In the genomic region with DNA sequence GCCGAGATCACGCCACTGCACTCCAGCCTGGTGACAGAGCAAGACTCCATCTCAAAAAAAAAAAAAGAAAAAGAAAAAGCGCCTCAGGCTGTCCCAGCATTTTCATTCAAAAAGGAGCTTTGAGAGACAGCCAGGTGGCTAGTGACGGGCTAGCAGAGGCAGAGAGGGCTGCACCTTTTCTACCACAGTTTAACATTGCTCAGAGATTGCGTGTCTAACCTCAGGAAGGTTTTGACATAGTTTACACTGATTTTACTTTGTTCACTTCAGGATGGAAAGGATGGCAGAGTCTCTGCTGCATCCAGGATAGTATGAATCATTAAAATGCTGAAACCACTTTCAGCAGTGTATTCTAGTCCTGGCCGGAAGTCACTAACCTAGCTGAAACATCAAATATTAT, we compare ENCODE assay signal across 34 cellular contexts. TPM values are rescaled to one million over a fixed set of nuclear protein-coding genes. Genes with fewer than 3 reads are reported as not detected.
DNase-seq lines count a peak whose midpoint lies in the region; FAIRE-seq and TF ChIP-seq lines count a peak whose summit lies in the region.
"Had no signal": no experiment of that assay in that cellular context is flagged by ENCODE, and none has a peak within 500 bp of the region (broad histone marks: within the 10 kb centered on the region; RNA-seq: fewer than 3 reads in every experiment).

No MANE protein-coding gene starts in this region.

- no peak for FAIRE-seq in astrocyte (lab: Jason Lieb, UNC)
- FAIRE-seq: GM18507, islet of Langerhans had no signal

- H3K9ac ChIP-seq in astrocyte (ENCODE audit: low read length) (no peak overlapping the region), neural progenitor cell (no peak overlapping the region)

- H3K27ac Mint-ChIP-seq in astrocyte (ENCODE audit: unreplicated experiment) (no peak overlapping the region), neural progenitor cell (no peak overlapping the region), mesothelial cell of epicardium (no peak overlapping the region)
- H3K27ac Mint-ChIP-seq: activated CD8-positive, alpha-beta T cell treated with anti-CD3 and anti-CD28 coated beads, Interleukin-2, amount 10 ng/mL, durations not matched to agents 7 days and 5 days; activated naive CD8-positive, alpha-beta T cell treated with anti-CD3 and anti-CD28 coated beads for 36 hours; dendritic cell treated with granulocyte-macrophage colony-stimulating factor and Interleukin-4, amounts not matched to agents 40 ng/mL and 50 ng/mL, for 4 days; IgD-negative memory B cell; nephron had no signal

- H3K27ac ChIP-seq in astrocyte (ENCODE audit: low read depth, low read length): no peak overlapping the region
- H3K27ac ChIP-seq in neural progenitor cell: no peak overlapping the region
- no peak overlapping the region for H3K27ac ChIP-seq in right atrium auricular region
- H3K27ac ChIP-seq: ascending aorta, skin epidermis, stomach, thyroid gland had no signal

- no peak overlapping the region for H3K4me2 ChIP-seq in astrocyte (ENCODE audit: low read length)
- no peak overlapping the region for H3K4me2 ChIP-seq in neural progenitor cell

- no peaks in the 10 kb centered on the region for H3F3A ChIP-seq in neural progenitor cell (ENCODE audit: low read depth)

- TF ChIP-seq CTCF in astrocyte (IDR thresholded peaks at IDR 0.05; ENCODE audit: insufficient read depth, low read depth, low read length) (no peak), neural progenitor cell (IDR thresholded peaks at IDR 0.05) (no peak), right atrium auricular region (IDR thresholded peaks at IDR 0.05) (no peak), mesothelial cell of epicardium (IDR thresholded peaks at IDR 0.05; ENCODE audit: unreplicated experiment) (no peak)

- H3K4me1 ChIP-seq in astrocyte (ENCODE audit: insufficient read depth, low read length): no peaks in the 10 kb centered on the region
- H3K4me1 ChIP-seq in neural progenitor cell: peaks cover 21% of the 10 kb centered on the region
- H3K4me1 ChIP-seq in right atrium auricular region: no peaks in the 10 kb centered on the region
- H3K4me1 ChIP-seq: ascending aorta, BE2C, stomach, thyroid gland had no signal

- H3K4me3 Mint-ChIP-seq in astrocyte (ENCODE audit: unreplicated experiment): no peak overlapping the region
- H3K4me3 Mint-ChIP-seq in neural progenitor cell: no peak overlapping the region
- H3K4me3 Mint-ChIP-seq in mesothelial cell of epicardium: no peak overlapping the region
- H3K4me3 Mint-ChIP-seq: activated CD8-positive, alpha-beta T cell treated with anti-CD3 and anti-CD28 coated beads, Interleukin-2, amount 10 ng/mL, durations not matched to agents 7 days and 5 days; activated naive CD8-positive, alpha-beta T cell treated with anti-CD3 and anti-CD28 coated beads for 36 hours; CD8-positive, alpha-beta memory T cell; dendritic cell treated with granulocyte-macrophage colony-stimulating factor and Interleukin-4, amounts not matched to agents 40 ng/mL and 50 ng/mL, for 4 days; IgD-negative memory B cell; nephron had no signal

- H3K27me3 Mint-ChIP-seq in astrocyte (ENCODE audit: low read depth, unreplicated experiment) (no peaks in the 10 kb centered on the region), neural progenitor cell (ENCODE audit: insufficient read depth, low read depth) (peaks cover 2% of the 10 kb centered on the region), mesothelial cell of epicardium (ENCODE audit: low read depth) (no peaks in the 10 kb centered on the region)
- H3K27me3 Mint-ChIP-seq: activated naive CD8-positive, alpha-beta T cell treated with anti-CD3 and anti-CD28 coated beads for 36 hours; CD8-positive, alpha-beta memory T cell; dendritic cell treated with granulocyte-macrophage colony-stimulating factor and Interleukin-4, amounts not matched to agents 40 ng/mL and 50 ng/mL, for 4 days; IgD-negative memory B cell had no signal

- no peaks in the 10 kb centered on the region for H3K9me3 ChIP-seq in astrocyte (ENCODE audit: insufficient read depth, low read depth, low read length)
- no peaks in the 10 kb centered on the region for H3K9me3 ChIP-seq in neural progenitor cell (ENCODE audit: low read depth)
- no peaks in the 10 kb centered on the region for H3K9me3 ChIP-seq in right atrium auricular region
- H3K9me3 ChIP-seq: ascending aorta, BE2C, stomach, thyroid gland had no signal

- H3K36me3 Mint-ChIP-seq in astrocyte (ENCODE audit: low read depth, unreplicated experiment) (no peaks in the 10 kb centered on the region), neural progenitor cell (no peaks in the 10 kb centered on the region), mesothelial cell of epicardium (peaks cover 3% of the 10 kb centered on the region)
- H3K36me3 Mint-ChIP-seq: activated naive CD8-positive, alpha-beta T cell treated with anti-CD3 and anti-CD28 coated beads for 36 hours; IgD-negative memory B cell had no signal

- H3K36me3 ChIP-seq in astrocyte (ENCODE audit: insufficient read depth, low read length) (no peaks in the 10 kb centered on the region), neural progenitor cell (no peaks in the 10 kb centered on the region), H7 (replicated peaks; ENCODE audit: control insufficient read depth, insufficient read depth, low read length) (no peaks in the 10 kb centered on the region), right atrium auricular region (no peaks in the 10 kb centered on the region)
- H3K36me3 ChIP-seq: ascending aorta, BE2C, stomach, thyroid gland had no signal

- H3K27me3 ChIP-seq in astrocyte (ENCODE audit: insufficient read depth, low read length) (no peaks in the 10 kb centered on the region), neural progenitor cell (no peaks in the 10 kb centered on the region), H7 (ENCODE audit: control insufficient read depth, insufficient read depth, low read length) (no peaks in the 10 kb centered on the region), right atrium auricular region (no peaks in the 10 kb centered on the region)
- H3K27me3 ChIP-seq: ascending aorta, BE2C, stomach, thyroid gland had no signal

- no peaks in the 10 kb centered on the region for H3K79me2 ChIP-seq in astrocyte (ENCODE audit: insufficient read depth, low read length)
- H3K79me2 ChIP-seq in neural progenitor cell (ENCODE audit: low read depth): no peaks in the 10 kb centered on the region

- H3K9me3 Mint-ChIP-seq in astrocyte (ENCODE audit: unreplicated experiment) (no peaks in the 10 kb centered on the region), neural progenitor cell (no peaks in the 10 kb centered on the region), mesothelial cell of epicardium (peaks cover 4% of the 10 kb centered on the region)
- H3K9me3 Mint-ChIP-seq: nephron had no signal

- DNase-seq in ELR (ENCODE audit: low read depth): peak; percentile 9
- DNase-seq in NCI-H526 treated with DMSO at 0.1 percent for 48 hours (lab: John Stamatoyannopoulos, UW): peak; percentile 66
- DNase-seq in astrocyte (ENCODE audit: low read depth): peak; percentile 20
- no peak for DNase-seq in neural progenitor cell (ENCODE audit: low spot score)
- no peak for DNase-seq in T-helper 2 cell
- no peak for DNase-seq in H7
- DNase-seq in right atrium auricular region (ENCODE audit: low spot score): no peak
- no peak for DNase-seq in mesothelial cell of epicardium (ENCODE audit: low spot score in 2 of 2, unreplicated experiment in 2 of 2)
- DNase-seq: ACHN; activated CD4-positive, CD25-positive, alpha-beta regulatory T cell treated with anti-CD3 and anti-CD28 coated beads, Interleukin-2, amount 50 U/mL, for 72 hours; activated CD8-positive, alpha-beta T cell treated with anti-CD3 and anti-CD28 coated beads, Interleukin-2, amount 10 ng/mL, durations not matched to agents 7 days and 5 days; activated naive CD8-positive, alpha-beta T cell treated with anti-CD3 and anti-CD28 coated beads for 36 hours; activated T-cell treated with anti-CD3 and anti-CD28 coated beads for 4 hours; BE2C; caudate nucleus; CD8-positive, alpha-beta memory T cell; DMS53; hippocampal formation; NCI-H1105 treated with DMSO at 0.1 percent for 48 hours; NCI-H2029; NCI-H524 treated with DMSO at 0.1 percent for 48 hours; stomach; thyroid gland had no signal

- peaks cover 11% of the 10 kb centered on the region for H3K4me1 Mint-ChIP-seq in astrocyte (ENCODE audit: low read depth, unreplicated experiment)
- peaks cover 7% of the 10 kb centered on the region for H3K4me1 Mint-ChIP-seq in neural progenitor cell
- peaks cover 20% of the 10 kb centered on the region for H3K4me1 Mint-ChIP-seq in mesothelial cell of epicardium
- H3K4me1 Mint-ChIP-seq: activated naive CD8-positive, alpha-beta T cell treated with anti-CD3 and anti-CD28 coated beads for 36 hours; CD8-positive, alpha-beta memory T cell; IgD-negative memory B cell; nephron had no signal

- H2AFZ ChIP-seq in astrocyte (ENCODE audit: low read depth, low read length) (no peak overlapping the region), neural progenitor cell (replicated peaks) (peak overlapping the region; percentile 57)

- no peak overlapping the region for H3K4me3 ChIP-seq in astrocyte (ENCODE audit: insufficient read depth, low read depth, low read length)
- H3K4me3 ChIP-seq in neural progenitor cell: no peak overlapping the region
- H3K4me3 ChIP-seq in H7 (ENCODE audit: insufficient read depth, low read depth, low read length): no peak overlapping the region
- no peak overlapping the region for H3K4me3 ChIP-seq in right atrium auricular region
- H3K4me3 ChIP-seq: ascending aorta, skin epidermis, stomach, thyroid gland had no signal

- H4K20me1 ChIP-seq in astrocyte (ENCODE audit: insufficient read depth, low read length): no peaks in the 10 kb centered on the region
- H4K20me1 ChIP-seq in neural progenitor cell (ENCODE audit: low read depth): no peaks in the 10 kb centered on the region

RNA-seq across cellular contexts. Expression of gene ZFP42, which starts 28.1 kb away (rescaled TPM):
- 4.5 and 4.9 TPM in 2 replicates for total RNA-seq in astrocyte
- total RNA-seq in neural progenitor cell (ENCODE audit: low replicate concordance): 36.4 and 54.5 TPM in 2 replicates
- total RNA-seq in H7 (2014; rRNA removed; shearing (Covaris generic)): 174 and 194 TPM in 2 replicates
- under 1 TPM in 1 of 2 donors, not detected in 1; 0.26 TPM for total RNA-seq in right atrium auricular region
- total RNA-seq in mesothelial cell of epicardium: 16.6 to 18.9 TPM (median 17.5 TPM) in 3 replicates
- total RNA-seq: activated CD8-positive, alpha-beta T cell treated with anti-CD3 and anti-CD28 coated beads, Interleukin-2, amount 10 ng/mL, durations not matched to agents 7 days and 5 days; activated naive CD8-positive, alpha-beta T cell treated with anti-CD3 and anti-CD28 coated beads for 36 hours; ascending aorta; CD8-positive, alpha-beta memory T cell; liver; osteocyte; SK-MEL-5; T-helper 1 cell treated with Interleukin-12 subunit alpha and Interleukin-12 subunit beta and Interleukin-4 antibody, amounts not matched to agents 30 ng/mL and 1 ng/mL, for 36 hours; thyroid gland had no signal

Comparison
In these comparisons a context has a peak if more than half of its experiments do, and no peak if none do; other contexts are left out.
1. DNase-seq: peak in ELR (single experiment), NCI-H526 treated with DMSO at 0.1 percent for 48 hours (single experiment) and astrocyte (single experiment); none in neural progenitor cell (single experiment), T-helper 2 cell (0 of 5), H7 (single experiment), right atrium auricular region (single experiment) and mesothelial cell of epicardium (0 of 2).